In the genomic region with DNA sequence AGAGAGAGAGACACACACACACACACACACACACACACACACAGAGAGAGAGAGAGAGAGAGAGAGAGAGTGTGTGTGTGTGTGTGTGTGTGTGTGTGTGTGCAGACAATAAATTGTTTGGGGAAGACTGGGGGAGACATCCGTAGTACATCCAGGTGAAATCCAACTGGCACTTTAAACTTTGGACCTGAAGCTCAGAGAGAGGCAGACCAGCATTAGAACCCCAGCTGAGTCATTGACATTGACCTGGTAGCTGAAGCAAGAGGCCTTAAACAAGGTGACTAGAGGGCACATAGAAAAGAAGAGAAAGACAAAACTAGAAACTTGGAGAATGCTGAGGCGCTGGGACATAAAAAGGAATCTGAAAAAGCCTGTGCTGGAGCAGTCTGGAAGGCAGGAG, we compare ENCODE assay signal across 22 cellular contexts.
"Had no signal": no experiment of that assay in that cellular context is flagged by ENCODE, and none has a peak within 500 bp of the region (broad histone marks: within the 10 kb centered on the region; RNA-seq: fewer than 3 reads in every experiment).

No MANE protein-coding gene starts in this region.

- H3K9me3 ChIP-seq: gastroesophageal sphincter, heart right ventricle, sigmoid colon, spleen, tibial artery had no signal

- DNase-seq: activated CD4-positive, alpha-beta T cell treated with anti-CD3 and anti-CD28 coated beads, Interleukin-2, amount 10 ng/mL, durations not matched to agents 7 days and 5 days; activated CD8-positive, alpha-beta T cell treated with anti-CD3 and anti-CD28 coated beads, Interleukin-2, amount 10 ng/mL, durations not matched to agents 7 days and 5 days; activated naive CD4-positive, alpha-beta T cell treated with anti-CD3 and anti-CD28 coated beads for 36 hours; activated naive CD8-positive, alpha-beta T cell treated with anti-CD3 and anti-CD28 coated beads, Interleukin-2, amount 50 U/mL, for 24 hours; activated T-cell treated with anti-CD3 and anti-CD28 coated beads, Interleukin-2, amount 50 U/mL, for 24 hours; anterior cingulate cortex; caudate nucleus; heart right ventricle; left ventricle myocardium superior; mesendoderm; natural killer cell; sigmoid colon; spleen; stimulated activated naive CD4-positive, alpha-beta T cell treated with Interleukin-2 at 50 U/mL for 16 hours; T1000; tibial artery had no signal

- H3K27ac ChIP-seq: coronary artery, gastroesophageal sphincter, heart right ventricle, sigmoid colon, tibial artery had no signal

- H3K4me3 Mint-ChIP-seq: activated CD4-positive, alpha-beta T cell treated with anti-CD3 and anti-CD28 coated beads, Interleukin-2, amount 10 ng/mL, durations not matched to agents 7 days and 5 days; activated CD8-positive, alpha-beta T cell treated with anti-CD3 and anti-CD28 coated beads, Interleukin-2, amount 10 ng/mL, durations not matched to agents 7 days and 5 days; activated naive CD4-positive, alpha-beta T cell treated with anti-CD3 and anti-CD28 coated beads for 36 hours; activated naive CD8-positive, alpha-beta T cell treated with anti-CD3 and anti-CD28 coated beads, Interleukin-2, amount 50 U/mL, for 24 hours; activated T-cell treated with anti-CD3 and anti-CD28 coated beads, Interleukin-2, amount 50 U/mL, for 24 hours; natural killer cell had no signal

- H3K4me3 ChIP-seq: coronary artery, gastroesophageal sphincter, heart right ventricle, sigmoid colon, spleen, tibial artery had no signal

- H3K4me1 ChIP-seq: sigmoid colon, tibial artery had no signal

- ATAC-seq: activated CD8-positive, alpha-beta T cell treated with anti-CD3 and anti-CD28 coated beads, Interleukin-2, amount 10 ng/mL, durations not matched to agents 7 days and 5 days; activated naive CD8-positive, alpha-beta T cell treated with anti-CD3 and anti-CD28 coated beads, Interleukin-2, amount 50 U/mL, for 24 hours; esophagus mucosa; gastroesophageal sphincter; heart right ventricle; left ventricle myocardium superior; natural killer cell had no signal

- H3K4me1 Mint-ChIP-seq: activated CD4-positive, alpha-beta T cell treated with anti-CD3 and anti-CD28 coated beads, Interleukin-2, amount 10 ng/mL, durations not matched to agents 7 days and 5 days; activated naive CD8-positive, alpha-beta T cell treated with anti-CD3 and anti-CD28 coated beads, Interleukin-2, amount 50 U/mL, for 24 hours; natural killer cell had no signal

- H3K36me3 Mint-ChIP-seq: brain, natural killer cell had no signal

- H3K27ac Mint-ChIP-seq: activated CD4-positive, alpha-beta T cell treated with anti-CD3 and anti-CD28 coated beads, Interleukin-2, amount 10 ng/mL, durations not matched to agents 7 days and 5 days; activated CD8-positive, alpha-beta T cell treated with anti-CD3 and anti-CD28 coated beads, Interleukin-2, amount 10 ng/mL, durations not matched to agents 7 days and 5 days; activated naive CD4-positive, alpha-beta T cell treated with anti-CD3 and anti-CD28 coated beads for 36 hours; activated naive CD8-positive, alpha-beta T cell treated with anti-CD3 and anti-CD28 coated beads, Interleukin-2, amount 50 U/mL, for 24 hours; activated T-cell treated with anti-CD3 and anti-CD28 coated beads, Interleukin-2, amount 50 U/mL, for 24 hours; activated T-helper 2 cell treated with anti-CD3 and anti-CD28 coated beads, Interferon-gamma antibody, Interleukin-2, Interleukin-4, amounts not matched to agents 10 μg/mL and 5 μg/mL and 100 μg/mL, durations not matched to agents 14 hours and 24 hours and 36 hours; natural killer cell had no signal

- FAIRE-seq: endometrium had no signal

- H3K27me3 Mint-ChIP-seq: activated CD4-positive, alpha-beta T cell treated with anti-CD3 and anti-CD28 coated beads, Interleukin-2, amount 10 ng/mL, durations not matched to agents 7 days and 5 days; activated naive CD8-positive, alpha-beta T cell treated with anti-CD3 and anti-CD28 coated beads, Interleukin-2, amount 50 U/mL, for 24 hours; activated T-cell treated with anti-CD3 and anti-CD28 coated beads, Interleukin-2, amount 50 U/mL, for 24 hours; brain had no signal

- H3K36me3 ChIP-seq: tibial artery had no signal

- H3K9me3 Mint-ChIP-seq: activated CD4-positive, alpha-beta T cell treated with anti-CD3 and anti-CD28 coated beads, Interleukin-2, amount 10 ng/mL, durations not matched to agents 7 days and 5 days; activated naive CD4-positive, alpha-beta T cell treated with anti-CD3 and anti-CD28 coated beads for 36 hours; activated naive CD8-positive, alpha-beta T cell treated with anti-CD3 and anti-CD28 coated beads, Interleukin-2, amount 50 U/mL, for 24 hours; activated T-cell treated with anti-CD3 and anti-CD28 coated beads, Interleukin-2, amount 50 U/mL, for 24 hours; activated T-helper 2 cell treated with anti-CD3 and anti-CD28 coated beads, Interferon-gamma antibody, Interleukin-2, Interleukin-4, amounts not matched to agents 10 μg/mL and 5 μg/mL and 100 μg/mL, durations not matched to agents 14 hours and 24 hours and 36 hours; brain; natural killer cell had no signal

- H3K27me3 ChIP-seq: gastroesophageal sphincter, heart right ventricle, sigmoid colon, spleen, tibial artery had no signal
